9 cellular contexts compared by ENCODE assay signal in the genomic region with DNA sequence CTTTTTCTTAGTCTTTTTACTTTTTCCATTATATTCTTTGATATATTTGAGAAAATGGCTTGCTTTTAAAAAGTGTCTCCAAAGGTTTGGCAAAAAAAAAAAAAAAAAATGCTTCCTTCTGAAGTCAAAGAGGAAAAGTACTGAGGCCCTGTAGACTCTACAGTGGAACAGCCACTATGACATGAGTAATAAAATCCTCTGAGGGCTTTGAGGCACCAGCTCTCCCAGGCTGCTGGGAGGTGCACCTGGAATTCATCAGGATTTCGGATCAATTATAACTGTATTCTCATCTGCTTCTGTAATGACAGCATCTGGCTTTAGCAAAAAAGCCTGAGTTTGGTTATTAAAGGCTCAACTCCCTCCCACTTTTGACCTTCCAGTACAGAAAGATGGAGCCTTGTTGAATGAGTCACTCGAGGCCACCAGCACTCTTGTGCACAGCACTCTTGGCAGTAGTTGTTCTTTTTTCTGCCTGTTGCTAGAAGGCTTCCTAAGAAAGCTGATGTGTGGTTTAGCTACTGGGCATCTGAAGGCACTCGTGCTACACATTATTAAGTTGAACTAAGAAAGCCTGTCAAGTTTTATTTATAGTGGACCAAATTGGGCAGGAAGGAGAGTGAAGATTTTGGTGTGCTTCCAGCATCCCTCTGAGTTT.
DNase-seq lines count a peak whose midpoint lies in the region; ATAC-seq and TF ChIP-seq lines count a peak whose summit lies in the region.
"Had no signal": no experiment of that assay in that cellular context is flagged by ENCODE, and none has a peak within 500 bp of the region (broad histone marks: within the 10 kb centered on the region; RNA-seq: fewer than 3 reads in every experiment).

No MANE protein-coding gene starts in this region.

- H3K9me2 ChIP-seq in HCT116 (ENCODE audit: insufficient read depth): no peaks in the 10 kb centered on the region

- H3K36me3 ChIP-seq in HCT116 (ENCODE audit: control insufficient read depth in 1 of 2, insufficient read depth in 2 of 2, low read length in 2 of 2) (no peaks in the 10 kb centered on the region), body of pancreas (replicated peaks in 1 of 2; ENCODE audit: insufficient read depth in 1 of 2, low read depth in 2 of 2) (no peaks in the 10 kb centered on the region), kidney epithelial cell (ENCODE audit: control insufficient read depth, insufficient read depth, low read length) (peaks cover 1% of the 10 kb centered on the region)

- no peak for TF ChIP-seq RAD21 in HCT116 (IDR thresholded peaks at IDR 0.05; ENCODE audit: low read depth)

- no peak overlapping the region for H2AFZ ChIP-seq in HCT116 (ENCODE audit: low read depth, low read length, poor library complexity, severe bottlenecking)

- CTCF ChIA-PET in HCT116 (lab: Charles Lee): no interaction called here

- RAD21 ChIA-PET in HCT116 (lab: Charles Lee; ENCODE audit: low non-redundant PET in 1 of 2, low total read pairs in 2 of 2, uncharacterized antibody in 2 of 2, unreplicated experiment in 2 of 2): no interaction called here

- H3K9ac ChIP-seq in HCT116 (ENCODE audit: low read length): no peak overlapping the region

- H3K27me3 ChIP-seq in HCT116 (ENCODE audit: insufficient read depth, low read length) (no peaks in the 10 kb centered on the region), body of pancreas (no peaks in the 10 kb centered on the region), kidney epithelial cell (ENCODE audit: control insufficient read depth, insufficient read depth, low read length) (no peaks in the 10 kb centered on the region)

- ATAC-seq in HCT116: peak; percentile 63
- peak; percentile 12 for ATAC-seq in body of pancreas
- no peak for ATAC-seq in HG03175 (IDR thresholded peaks at IDR 0.05; ENCODE audit: unreplicated experiment)
- no peak for ATAC-seq in GM19023 (IDR thresholded peaks at IDR 0.05; ENCODE audit: unreplicated experiment)

- H3K4me1 ChIP-seq in HCT116 (ENCODE audit: control insufficient read depth in 1 of 2, insufficient read depth in 2 of 2, low read length in 2 of 2) (peaks cover 4 to 26% of the 10 kb centered on the region in 2 experiments; a peak in 2 of 4 replicates), body of pancreas (no peaks in the 10 kb centered on the region)

- TF ChIP-seq POLR2A in HCT116 (IDR thresholded peaks at IDR 0.05; ENCODE audit: borderline replicate concordance, extremely low read depth, insufficient read depth, insufficient read length): no peak
- TF ChIP-seq POLR2A in body of pancreas (IDR thresholded peaks at IDR 0.05): no peak

- no peaks in the 10 kb centered on the region for H3K79me2 ChIP-seq in HCT116 (ENCODE audit: insufficient read depth, low read length)

- H3K27ac ChIP-seq in HCT116 (ENCODE audit: low read depth, low read length): no peak overlapping the region
- H3K27ac ChIP-seq in body of pancreas: no peak overlapping the region

- H3K4me2 ChIP-seq in HCT116 (ENCODE audit: low read length): peak overlapping the region; percentile 40; the same call in 1 of the 2 replicates

- H3K9me3 ChIP-seq in HCT116 (ENCODE audit: control insufficient read depth in 1 of 2, insufficient read depth in 1 of 2, low read depth in 1 of 2, low read length in 2 of 2) (no peaks in the 10 kb centered on the region), body of pancreas (no peaks in the 10 kb centered on the region)

- H3K4me3 ChIP-seq in HCT116 (replicated peaks in 1 of 2; ENCODE audit: low read depth in 1 of 2, low read length in 2 of 2): no peak overlapping the region
- H3K4me3 ChIP-seq in body of pancreas: no peak overlapping the region
- no peak overlapping the region for H3K4me3 ChIP-seq in kidney epithelial cell (ENCODE audit: low read depth, low read length)

- no TSS peak for BruUV-seq in HCT116 (replicated peaks; lab: Mats Ljungman, UMichigan)

- intact Hi-C loops in HCT116 (cut with micrococcal nuclease) (no loop called here), body of pancreas (cut with DNase I) (no loop called here)

- DNase-seq in A172 (ENCODE audit: low spot score): peak; percentile 92
- no peak for DNase-seq in HCT116 (ENCODE audit: low read depth, low spot score)
- DNase-seq in body of pancreas: peak in 2 of 4 donors; percentile 14 to 23
- DNase-seq in kidney epithelial cell (ENCODE audit: low read depth): peak; percentile 52
- no peak for DNase-seq in DMS79 treated with DMSO at 0.1 percent for 48 hours (lab: John Stamatoyannopoulos, UW)
- no peak for DNase-seq in 8988T
- DNase-seq: COR-L47 had no signal

- WGBS in body of pancreas, 2 donors: 62 to 72% methylated on average over 3 of the region's 3 CpGs

- POLR2A ChIA-PET in HCT116 (lab: Charles Lee): no interaction called here

- H4K20me1 ChIP-seq in HCT116 (ENCODE audit: insufficient read depth): no peaks in the 10 kb centered on the region

- TF ChIP-seq CTCF in HCT116 (IDR thresholded peaks at IDR 0.05 in 2 of 3, conservative IDR thresholded peaks at IDR 0.05 in 1 of 3; ENCODE audit: borderline replicate concordance in 1 of 3, insufficient read depth in 1 of 3, low read depth in 2 of 3, low read length in 2 of 3): no peak
- no peak for TF ChIP-seq CTCF in body of pancreas (IDR thresholded peaks at IDR 0.05)
- TF ChIP-seq CTCF in kidney epithelial cell (IDR thresholded peaks at IDR 0.05; ENCODE audit: insufficient read depth, low read length, poor library complexity, severe bottlenecking): no peak

TF ChIP-seq in HCT116, 20 proteins besides CTCF, POLR2A, EP300 and RAD21:
- no peak for TF ChIP-seq SIN3A (IDR thresholded peaks at IDR 0.05; ENCODE audit: low read depth)
- TF ChIP-seq, protein P1, sequence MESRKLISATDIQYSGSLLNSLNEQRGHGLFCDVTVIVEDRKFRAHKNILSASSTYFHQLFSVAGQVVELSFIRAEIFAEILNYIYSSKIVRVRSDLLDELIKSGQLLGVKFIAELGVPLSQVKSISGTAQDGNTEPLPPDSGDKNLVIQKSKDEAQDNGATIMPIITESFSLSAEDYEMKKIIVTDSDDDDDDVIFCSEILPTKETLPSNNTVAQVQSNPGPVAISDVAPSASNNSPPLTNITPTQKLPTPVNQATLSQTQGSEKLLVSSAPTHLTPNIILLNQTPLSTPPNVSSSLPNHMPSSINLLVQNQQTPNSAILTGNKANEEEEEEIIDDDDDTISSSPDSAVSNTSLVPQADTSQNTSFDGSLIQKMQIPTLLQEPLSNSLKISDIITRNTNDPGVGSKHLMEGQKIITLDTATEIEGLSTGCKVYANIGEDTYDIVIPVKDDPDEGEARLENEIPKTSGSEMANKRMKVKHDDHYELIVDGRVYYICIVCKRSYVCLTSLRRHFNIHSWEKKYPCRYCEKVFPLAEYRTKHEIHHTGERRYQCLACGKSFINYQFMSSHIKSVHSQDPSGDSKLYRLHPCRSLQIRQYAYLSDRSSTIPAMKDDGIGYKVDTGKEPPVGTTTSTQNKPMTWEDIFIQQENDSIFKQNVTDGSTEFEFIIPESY (IDR thresholded peaks at IDR 0.05; ENCODE audit: extremely low read depth, insufficient replicate concordance, low read length): no peak
- TF ChIP-seq SP1 (IDR thresholded peaks at IDR 0.05; ENCODE audit: low read depth): 0 out of 2 replicates have a peak, but pooled peaks have one; percentile 19

Comparison
In these comparisons a context has a peak if more than half of its experiments do, and no peak if none do; other contexts are left out.
1. DNase-seq: peak in A172 (single experiment) and kidney epithelial cell (single experiment); none in HCT116 (single experiment), DMS79 treated with DMSO at 0.1 percent for 48 hours (single experiment) and 8988T (single experiment).
2. ATAC-seq: peak in HCT116 (single experiment) and body of pancreas (single experiment); none in HG03175 (single experiment) and GM19023 (single experiment).